Comparison of ENCODE assay signal across 15 cellular contexts in the genomic region with DNA sequence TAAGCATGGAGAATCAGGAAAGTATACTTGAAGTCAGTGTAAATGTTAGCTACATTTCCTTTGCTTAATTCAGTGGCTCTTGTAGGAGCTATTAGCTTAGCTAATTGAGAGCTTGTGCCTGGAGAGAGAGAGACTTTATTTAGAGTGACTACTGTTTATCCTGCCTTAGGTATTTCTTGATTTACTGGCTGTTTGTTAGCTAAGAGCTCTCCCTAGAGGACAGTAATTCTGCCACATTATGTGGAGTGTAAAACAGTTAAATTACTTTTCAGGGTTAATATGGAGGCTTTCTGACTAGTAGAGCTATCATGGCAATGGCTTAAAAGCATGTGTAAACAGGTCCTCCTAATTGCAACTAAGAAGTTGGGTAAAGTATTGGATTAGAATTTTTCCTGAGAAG.
"Had no signal": no experiment of that assay in that cellular context is flagged by ENCODE, and none has a peak within 500 bp of the region (broad histone marks: within the 10 kb centered on the region; RNA-seq: fewer than 3 reads in every experiment).

No MANE protein-coding gene starts in this region.

- H3K4me2 ChIP-seq: hepatocyte had no signal

- H3K79me2 ChIP-seq: hepatocyte, parathyroid adenoma had no signal

- H3K4me1 Mint-ChIP-seq: activated CD8-positive, alpha-beta memory T cell treated with anti-CD3 and anti-CD28 coated beads, Interleukin-2, amount 10 ng/mL, durations not matched to agents 7 days and 5 days; naive B cell; stimulated activated naive CD8-positive, alpha-beta T cell treated with anti-CD3 and anti-CD28 coated beads, Interleukin-15, amount 100 ng/mL, for 72 hours had no signal

- H3K27me3 ChIP-seq: esophagus squamous epithelium, hepatocyte had no signal

- H3K36me3 Mint-ChIP-seq: activated CD4-positive, alpha-beta memory T cell treated with anti-CD3 and anti-CD28 coated beads for 36 hours; activated CD8-positive, alpha-beta memory T cell treated with anti-CD3 and anti-CD28 coated beads, Interleukin-2, amount 10 ng/mL, durations not matched to agents 7 days and 5 days; activated naive CD4-positive, alpha-beta T cell treated with anti-CD3 and anti-CD28 coated beads, Interleukin-2, amount 50 U/mL, for 72 hours; naive B cell; type B pancreatic cell had no signal

- H3K9me3 ChIP-seq: esophagus squamous epithelium had no signal

- ATAC-seq: activated CD8-positive, alpha-beta memory T cell treated with anti-CD3 and anti-CD28 coated beads, Interleukin-2, amount 10 ng/mL, durations not matched to agents 7 days and 5 days; activated naive CD4-positive, alpha-beta T cell treated with anti-CD3 and anti-CD28 coated beads, Interleukin-2, amount 50 U/mL, for 72 hours; left lobe of liver; stimulated activated naive CD8-positive, alpha-beta T cell treated with anti-CD3 and anti-CD28 coated beads, Interleukin-15, amount 100 ng/mL, for 72 hours had no signal

- H3K27ac ChIP-seq: esophagus squamous epithelium, hepatocyte, parathyroid adenoma had no signal

- H3K9me3 Mint-ChIP-seq: activated CD4-positive, alpha-beta memory T cell treated with anti-CD3 and anti-CD28 coated beads for 36 hours; naive B cell; stimulated activated naive CD8-positive, alpha-beta T cell treated with anti-CD3 and anti-CD28 coated beads, Interleukin-15, amount 100 ng/mL, for 72 hours; type B pancreatic cell had no signal

- H3K9ac ChIP-seq: parathyroid adenoma had no signal

- H3K4me3 ChIP-seq: esophagus squamous epithelium, hepatocyte had no signal

- H3K36me3 ChIP-seq: esophagus squamous epithelium had no signal

- H2AFZ ChIP-seq: hepatocyte, parathyroid adenoma had no signal

- H3K4me3 Mint-ChIP-seq: activated CD4-positive, alpha-beta memory T cell treated with anti-CD3 and anti-CD28 coated beads for 36 hours; activated CD8-positive, alpha-beta memory T cell treated with anti-CD3 and anti-CD28 coated beads, Interleukin-2, amount 10 ng/mL, durations not matched to agents 7 days and 5 days; activated T-cell treated with anti-CD3 and anti-CD28 coated beads, Interleukin-2, amount 50 U/mL, for 24 hours; naive B cell; stimulated activated naive CD8-positive, alpha-beta T cell treated with anti-CD3 and anti-CD28 coated beads, Interleukin-15, amount 100 ng/mL, for 72 hours; type B pancreatic cell had no signal

- H3K4me1 ChIP-seq: esophagus squamous epithelium, parathyroid adenoma had no signal

- H3K27ac Mint-ChIP-seq: activated CD4-positive, alpha-beta memory T cell treated with anti-CD3 and anti-CD28 coated beads for 36 hours; activated CD8-positive, alpha-beta memory T cell treated with anti-CD3 and anti-CD28 coated beads, Interleukin-2, amount 10 ng/mL, durations not matched to agents 7 days and 5 days; activated naive CD4-positive, alpha-beta T cell treated with anti-CD3 and anti-CD28 coated beads, Interleukin-2, amount 50 U/mL, for 72 hours; activated T-cell treated with anti-CD3 and anti-CD28 coated beads, Interleukin-2, amount 50 U/mL, for 24 hours; naive B cell; stimulated activated naive CD8-positive, alpha-beta T cell treated with anti-CD3 and anti-CD28 coated beads, Interleukin-15, amount 100 ng/mL, for 72 hours; type B pancreatic cell had no signal

- H3K27me3 Mint-ChIP-seq: activated CD4-positive, alpha-beta memory T cell treated with anti-CD3 and anti-CD28 coated beads for 36 hours; activated CD8-positive, alpha-beta memory T cell treated with anti-CD3 and anti-CD28 coated beads, Interleukin-2, amount 10 ng/mL, durations not matched to agents 7 days and 5 days; activated T-cell treated with anti-CD3 and anti-CD28 coated beads, Interleukin-2, amount 50 U/mL, for 24 hours; naive B cell; stimulated activated naive CD8-positive, alpha-beta T cell treated with anti-CD3 and anti-CD28 coated beads, Interleukin-15, amount 100 ng/mL, for 72 hours; type B pancreatic cell had no signal

- DNase-seq: activated CD4-positive, alpha-beta memory T cell treated with anti-CD3 and anti-CD28 coated beads for 36 hours; activated CD8-positive, alpha-beta memory T cell treated with anti-CD3 and anti-CD28 coated beads, Interleukin-2, amount 10 ng/mL, durations not matched to agents 7 days and 5 days; activated gamma-delta T cell; activated T-cell treated with anti-CD3 and anti-CD28 coated beads, Interleukin-2, amount 50 U/mL, for 24 hours; esophagus squamous epithelium; mammary epithelial cell; naive B cell; stimulated activated CD4-positive, alpha-beta T cell treated with anti-CD3 and anti-CD28 coated beads, Interleukin-1b, Interleukin-23, amount 100 ng/mL, for 48 hours; stimulated activated naive CD8-positive, alpha-beta T cell treated with anti-CD3 and anti-CD28 coated beads, Interleukin-15, amount 100 ng/mL, for 72 hours; T1000 had no signal
